Comparison of ENCODE assay signal across 8 cellular contexts in the genomic region with DNA sequence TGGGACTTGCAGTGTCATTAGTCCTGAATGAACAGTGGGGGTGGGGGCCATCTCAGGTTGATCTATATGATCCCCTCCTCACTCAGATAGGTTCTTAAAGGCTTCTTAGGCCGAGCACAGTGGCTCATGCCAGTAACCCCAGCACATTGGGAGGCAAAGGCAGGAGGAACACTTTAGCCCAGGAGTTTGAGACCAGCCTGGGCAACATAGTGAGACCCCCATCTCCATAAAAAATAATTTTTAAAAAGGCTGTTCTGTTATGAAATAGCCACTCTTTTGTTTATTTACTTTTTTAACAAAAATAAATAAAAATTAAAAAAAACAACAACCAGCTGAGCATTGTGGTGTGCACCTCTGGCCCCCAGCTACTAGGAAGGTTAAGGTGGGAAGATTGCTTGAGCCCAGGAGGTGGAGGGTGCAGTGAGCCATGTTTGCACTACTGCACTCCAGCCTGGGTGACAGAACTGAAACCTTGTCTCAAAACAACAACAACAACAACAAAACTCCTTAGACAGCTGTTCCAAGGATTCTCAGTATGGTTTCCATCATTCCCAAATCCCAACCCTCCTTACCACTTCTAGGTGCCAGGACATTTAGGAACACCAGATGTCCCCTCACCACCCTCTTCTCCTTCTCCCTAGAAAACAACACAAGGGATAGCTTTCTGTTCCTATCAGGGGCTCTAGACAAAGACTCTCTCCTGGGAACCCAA. TPM values are rescaled to one million over a fixed set of nuclear protein-coding genes. Genes with fewer than 3 reads are reported as not detected.
DNase-seq lines count a peak whose midpoint lies in the region; ATAC-seq and TF ChIP-seq lines count a peak whose summit lies in the region.

No MANE protein-coding gene starts in this region.

- H3K4me3 ChIP-seq in GM12864 (ENCODE audit: low read depth, low read length) (peak overlapping the region; percentile 35), esophagus muscularis mucosa (peak overlapping the region in 2 of 4 donors; percentile 31 to 87), retinal pigment epithelial cell (ENCODE audit: low read length) (peak overlapping the region; percentile 9)

- no peaks in the 10 kb centered on the region for H3K9me3 ChIP-seq in esophagus muscularis mucosa

- H3K4me1 ChIP-seq in esophagus muscularis mucosa, result peaks cover 51 to 81% (median 69%) of the 10 kb centered on the region in 4 donors

- no peak for ATAC-seq in GM21576 (IDR thresholded peaks at IDR 0.05; ENCODE audit: unreplicated experiment)

- no peak for DNase-seq in GM12864 (ENCODE audit: low read depth)
- no peak for DNase-seq in RWPE1 (ENCODE audit: low spot score)
- no peak for DNase-seq in esophagus muscularis mucosa (ENCODE audit: extremely low spot score)
- no peak for DNase-seq in retinal pigment epithelial cell (ENCODE audit: low read depth)
- DNase-seq in erythroblast (lab: John Stamatoyannopoulos, UW), result no peak
- DNase-seq in mucosa of gallbladder (ENCODE audit: low spot score), result no peak
- DNase-seq in SKM-1 (lab: John Stamatoyannopoulos, UW; ENCODE audit: unreplicated experiment), result no peak

- POLR2A ChIA-PET in RWPE1 (lab: Yijun Ruan, JAX; ENCODE audit: low non-redundant PET), result interaction anchor here (0.7 to 1.8 kb wide), 3 partner anchors 9 to 54 kb away, joined by 3 to 7 read pairs (median 3); no protein-coding TSS in a partner anchor

- WGBS in esophagus muscularis mucosa, result 0% methylated on average over 1 of the region's 1 CpG

- no peak for TF ChIP-seq EP300 in esophagus muscularis mucosa (IDR thresholded peaks at IDR 0.05)

- no peaks in the 10 kb centered on the region for H3K27me3 ChIP-seq in esophagus muscularis mucosa

- TF ChIP-seq POLR2A in esophagus muscularis mucosa (IDR thresholded peaks at IDR 0.05; ENCODE audit: low read depth), result no peak
- no peak for TF ChIP-seq POLR2A in erythroblast (IDR thresholded peaks at IDR 0.05; ENCODE audit: low read length)

- peaks cover 0 to 11% (median 0%) of the 10 kb centered on the region in 4 donors for H3K36me3 ChIP-seq in esophagus muscularis mucosa

- CTCF ChIA-PET in RWPE1 (lab: Yijun Ruan, JAX), result interaction anchor here (0.7 to 2.9 kb wide), 4 partner anchors 15 to 134 kb away, joined by 3 to 16 read pairs (median 8); no protein-coding TSS in a partner anchor

- no peak for TF ChIP-seq CTCF in GM12864 (IDR thresholded peaks at IDR 0.05; ENCODE audit: low read depth, low read length, missing control alignments)
- TF ChIP-seq CTCF in RWPE1 (conservative IDR thresholded peaks at IDR 0.05; ENCODE audit: low read depth), result no peak
- no peak for TF ChIP-seq CTCF in esophagus muscularis mucosa (IDR thresholded peaks at IDR 0.05)
- TF ChIP-seq CTCF in retinal pigment epithelial cell (conservative IDR thresholded peaks at IDR 0.05; ENCODE audit: low read depth, low read length), result no peak

- H3K27ac ChIP-seq in RWPE1 (peak overlapping the region; percentile 99), esophagus muscularis mucosa (replicated peaks in 1 of 4) (peak overlapping the region; percentile 93 to 98 (median 96))

- intact Hi-C loops in esophagus muscularis mucosa (cut with DNase I), result loop anchor here (10.0 kb wide), 1 partner anchor 234 kb away; the partner anchor contains the start of gene STK40

RNA-seq across cellular contexts. Expression of gene TRAPPC3, which starts 2.0 kb away (rescaled TPM):
- total RNA-seq in esophagus muscularis mucosa, result 100 to 1,000 TPM in 3 of 4 donors, 10 to 100 TPM in 1; 97.9 to 164 (median 122) TPM
- 57.7 TPM for total RNA-seq in mucosa of gallbladder

RNA-seq across cellular contexts. Expression of gene MAP7D1, which starts 4.7 kb away (rescaled TPM):
- total RNA-seq in esophagus muscularis mucosa, result 100 to 1,000 TPM; 162 to 263 (median 225) TPM
- total RNA-seq in mucosa of gallbladder, result 123 TPM

RNA-seq across cellular contexts. Expression of gene COL8A2, which starts 26.3 kb away (rescaled TPM):
- total RNA-seq in esophagus muscularis mucosa (10 to 100 TPM; 20.7 to 57.4 (median 34.7) TPM), mucosa of gallbladder (10.8 TPM)
